Comparison of ENCODE assay signal across 1 cellular context in genomic region chr7:134619627-134620331, GRCh38.
TF ChIP-seq lines count a peak whose summit lies in the region.

No MANE protein-coding gene starts in this region.

TF ChIP-seq in SK-N-SH treated with all-trans-retinoic acid at 6 μM for 48 hours, 23 proteins besides CTCF, POLR2A, EP300 and RAD21 (continued from another document):
- TF ChIP-seq, protein P1, sequence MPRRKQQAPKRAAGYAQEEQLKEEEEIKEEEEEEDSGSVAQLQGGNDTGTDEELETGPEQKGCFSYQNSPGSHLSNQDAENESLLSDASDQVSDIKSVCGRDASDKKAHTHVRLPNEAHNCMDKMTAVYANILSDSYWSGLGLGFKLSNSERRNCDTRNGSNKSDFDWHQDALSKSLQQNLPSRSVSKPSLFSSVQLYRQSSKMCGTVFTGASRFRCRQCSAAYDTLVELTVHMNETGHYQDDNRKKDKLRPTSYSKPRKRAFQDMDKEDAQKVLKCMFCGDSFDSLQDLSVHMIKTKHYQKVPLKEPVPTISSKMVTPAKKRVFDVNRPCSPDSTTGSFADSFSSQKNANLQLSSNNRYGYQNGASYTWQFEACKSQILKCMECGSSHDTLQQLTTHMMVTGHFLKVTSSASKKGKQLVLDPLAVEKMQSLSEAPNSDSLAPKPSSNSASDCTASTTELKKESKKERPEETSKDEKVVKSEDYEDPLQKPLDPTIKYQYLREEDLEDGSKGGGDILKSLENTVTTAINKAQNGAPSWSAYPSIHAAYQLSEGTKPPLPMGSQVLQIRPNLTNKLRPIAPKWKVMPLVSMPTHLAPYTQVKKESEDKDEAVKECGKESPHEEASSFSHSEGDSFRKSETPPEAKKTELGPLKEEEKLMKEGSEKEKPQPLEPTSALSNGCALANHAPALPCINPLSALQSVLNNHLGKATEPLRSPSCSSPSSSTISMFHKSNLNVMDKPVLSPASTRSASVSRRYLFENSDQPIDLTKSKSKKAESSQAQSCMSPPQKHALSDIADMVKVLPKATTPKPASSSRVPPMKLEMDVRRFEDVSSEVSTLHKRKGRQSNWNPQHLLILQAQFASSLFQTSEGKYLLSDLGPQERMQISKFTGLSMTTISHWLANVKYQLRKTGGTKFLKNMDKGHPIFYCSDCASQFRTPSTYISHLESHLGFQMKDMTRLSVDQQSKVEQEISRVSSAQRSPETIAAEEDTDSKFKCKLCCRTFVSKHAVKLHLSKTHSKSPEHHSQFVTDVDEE (CRISPR knock-in tag; IDR thresholded peaks at IDR 0.05), result no peak
- TF ChIP-seq ISL1 (CRISPR knock-in tag; IDR thresholded peaks at IDR 0.05) (no peak), CREB5 (CRISPR knock-in tag; IDR thresholded peaks at IDR 0.05; ENCODE audit: low read depth) (no peak), PPARA (CRISPR knock-in tag; IDR thresholded peaks at IDR 0.05; ENCODE audit: borderline replicate concordance) (no peak), ZFP3 (CRISPR knock-in tag; IDR thresholded peaks at IDR 0.05) (no peak), ZNF565 (CRISPR knock-in tag; conservative IDR thresholded peaks at IDR 0.05; ENCODE audit: low read depth) (no peak), ZNF8 (CRISPR knock-in tag; IDR thresholded peaks at IDR 0.05) (no peak)
- TF ChIP-seq, protein P2, sequence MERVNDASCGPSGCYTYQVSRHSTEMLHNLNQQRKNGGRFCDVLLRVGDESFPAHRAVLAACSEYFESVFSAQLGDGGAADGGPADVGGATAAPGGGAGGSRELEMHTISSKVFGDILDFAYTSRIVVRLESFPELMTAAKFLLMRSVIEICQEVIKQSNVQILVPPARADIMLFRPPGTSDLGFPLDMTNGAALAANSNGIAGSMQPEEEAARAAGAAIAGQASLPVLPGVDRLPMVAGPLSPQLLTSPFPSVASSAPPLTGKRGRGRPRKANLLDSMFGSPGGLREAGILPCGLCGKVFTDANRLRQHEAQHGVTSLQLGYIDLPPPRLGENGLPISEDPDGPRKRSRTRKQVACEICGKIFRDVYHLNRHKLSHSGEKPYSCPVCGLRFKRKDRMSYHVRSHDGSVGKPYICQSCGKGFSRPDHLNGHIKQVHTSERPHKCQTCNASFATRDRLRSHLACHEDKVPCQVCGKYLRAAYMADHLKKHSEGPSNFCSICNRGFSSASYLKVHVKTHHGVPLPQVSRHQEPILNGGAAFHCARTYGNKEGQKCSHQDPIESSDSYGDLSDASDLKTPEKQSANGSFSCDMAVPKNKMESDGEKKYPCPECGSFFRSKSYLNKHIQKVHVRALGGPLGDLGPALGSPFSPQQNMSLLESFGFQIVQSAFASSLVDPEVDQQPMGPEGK (CRISPR knock-in tag; IDR thresholded peaks at IDR 0.05; ENCODE audit: borderline replicate concordance), result no peak
